ENCODE assay signal across 10 cellular contexts in genomic region chr3:46214751-46215352, GRCh38. TPM values are rescaled to one million over a fixed set of nuclear protein-coding genes. Genes with fewer than 3 reads are reported as not detected.
DNase-seq lines count a peak whose midpoint lies in the region; ATAC-seq and TF ChIP-seq lines count a peak whose summit lies in the region.
"Had no signal": no experiment of that assay in that cellular context is flagged by ENCODE, and none has a peak within 500 bp of the region (broad histone marks: within the 10 kb centered on the region; RNA-seq: fewer than 3 reads in every experiment).

No MANE protein-coding gene starts in this region.

- TF ChIP-seq EP300 in SK-N-SH (IDR thresholded peaks at IDR 0.05; ENCODE audit: borderline replicate concordance in 1 of 2, low read depth in 1 of 2, low read length in 1 of 2) = no peak

- peaks cover 16% of the 10 kb centered on the region for H3K4me1 Mint-ChIP-seq in activated T-helper 2 cell treated with anti-CD3 and anti-CD28 coated beads, Interferon-gamma antibody, Interleukin-2, Interleukin-4, amounts not matched to agents 10 μg/mL and 5 μg/mL and 100 μg/mL, durations not matched to agents 14 hours and 24 hours and 36 hours (ENCODE audit: low read depth)

- H3K4me3 ChIP-seq in SK-N-SH (ENCODE audit: low read depth in 2 of 2, low read length in 1 of 2) (no peak overlapping the region), NB4 (ENCODE audit: low read depth, low read length) (no peak overlapping the region), astrocyte of the spinal cord (ENCODE audit: low read depth, low read length) (no peak overlapping the region)
- H3K4me3 ChIP-seq: BLaER1 had no signal

- H3K9me3 Mint-ChIP-seq in activated T-helper 2 cell treated with anti-CD3 and anti-CD28 coated beads, Interferon-gamma antibody, Interleukin-2, Interleukin-4, amounts not matched to agents 10 μg/mL and 5 μg/mL and 100 μg/mL, durations not matched to agents 14 hours and 24 hours and 36 hours = peaks cover 16% of the 10 kb centered on the region

- H3K9ac ChIP-seq in SK-N-SH = no peak overlapping the region
- H3K9ac ChIP-seq: BLaER1 had no signal

- no peak for ATAC-seq in SK-N-SH treated with all-trans-retinoic acid at 6 μM for 48 hours
- no peak for ATAC-seq in GM19395 (IDR thresholded peaks at IDR 0.05; ENCODE audit: unreplicated experiment)
- ATAC-seq in GM21367 (IDR thresholded peaks at IDR 0.05; ENCODE audit: unreplicated experiment) = no peak

- H3K36me3 ChIP-seq in SK-N-SH (replicated peaks in 1 of 2; ENCODE audit: control insufficient read depth in 1 of 2, insufficient read depth in 2 of 2, low read length in 1 of 2) = no peaks in the 10 kb centered on the region
- H3K36me3 ChIP-seq: BLaER1 had no signal

- H3K27me3 ChIP-seq in SK-N-SH (ENCODE audit: insufficient read depth) = no peaks in the 10 kb centered on the region; the same call in 1 of the 2 replicates
- H3K27me3 ChIP-seq: BLaER1 had no signal

- TF ChIP-seq RAD21 in SK-N-SH (IDR thresholded peaks at IDR 0.05; ENCODE audit: low read length) = peak; percentile 7; the same call in 1 of the 2 replicates

- no peak overlapping the region for H3K27ac Mint-ChIP-seq in activated T-helper 2 cell treated with anti-CD3 and anti-CD28 coated beads, Interferon-gamma antibody, Interleukin-2, Interleukin-4, amounts not matched to agents 10 μg/mL and 5 μg/mL and 100 μg/mL, durations not matched to agents 14 hours and 24 hours and 36 hours

- no peaks in the 10 kb centered on the region for H3K9me3 ChIP-seq in SK-N-SH
- H3K9me3 ChIP-seq: BLaER1 had no signal

- H2AFZ ChIP-seq in SK-N-SH (ENCODE audit: low read depth) = no peak overlapping the region

- peak; percentile 12; the same call in 1 of the 2 replicates for TF ChIP-seq CTCF in SK-N-SH (IDR thresholded peaks at IDR 0.05)
- TF ChIP-seq CTCF in NB4 (IDR thresholded peaks at IDR 0.05; ENCODE audit: low read depth, low read length) = peak; percentile 71
- peak; percentile 29 for TF ChIP-seq CTCF in astrocyte of the spinal cord (IDR thresholded peaks at IDR 0.05; ENCODE audit: low read depth, low read length)

- intact Hi-C loops in activated T-helper 2 cell treated with anti-CD3 and anti-CD28 coated beads, Interferon-gamma antibody, Interleukin-2, Interleukin-4, amounts not matched to agents 10 μg/mL and 5 μg/mL and 100 μg/mL, durations not matched to agents 14 hours and 24 hours and 36 hours (cut with micrococcal nuclease) = loop anchor here (5.0 kb wide), 1 partner anchor 52 kb away; no protein-coding TSS in a partner anchor

- H3K4me2 ChIP-seq in SK-N-SH = no peak overlapping the region
- H3K4me2 ChIP-seq: BLaER1 had no signal

- no peaks in the 10 kb centered on the region for H3K4me1 ChIP-seq in SK-N-SH (ENCODE audit: control insufficient read depth in 1 of 2, insufficient read depth in 2 of 2, low read depth in 1 of 2, low read length in 1 of 2)

- H3F3A ChIP-seq in SK-N-SH (replicated peaks; ENCODE audit: insufficient read depth) = no peaks in the 10 kb centered on the region

- CTCF ChIA-PET in SK-N-SH (lab: Yijun Ruan, JAX) = interaction anchor here (1.0 kb wide), 1 partner anchor 164 kb away, joined by 6 read pairs; no protein-coding TSS in a partner anchor

- peaks cover 54% of the 10 kb centered on the region for H3K27me3 Mint-ChIP-seq in activated T-helper 2 cell treated with anti-CD3 and anti-CD28 coated beads, Interferon-gamma antibody, Interleukin-2, Interleukin-4, amounts not matched to agents 10 μg/mL and 5 μg/mL and 100 μg/mL, durations not matched to agents 14 hours and 24 hours and 36 hours (ENCODE audit: low read depth)

- TF ChIP-seq POLR2A in NB4 (IDR thresholded peaks at IDR 0.05; ENCODE audit: extremely low read depth, insufficient read length) = no peak

- no peaks in the 10 kb centered on the region for H4K20me1 ChIP-seq in SK-N-SH (ENCODE audit: insufficient read depth)
- H4K20me1 ChIP-seq: BLaER1 had no signal

- no peak overlapping the region for H3K4me3 Mint-ChIP-seq in activated T-helper 2 cell treated with anti-CD3 and anti-CD28 coated beads, Interferon-gamma antibody, Interleukin-2, Interleukin-4, amounts not matched to agents 10 μg/mL and 5 μg/mL and 100 μg/mL, durations not matched to agents 14 hours and 24 hours and 36 hours (ENCODE audit: low read depth)

- DNase-seq in SK-N-SH (no peak), NB4 (ENCODE audit: low read depth) (peak; percentile 84), astrocyte of the spinal cord (ENCODE audit: low read depth, low spot score) (no peak), retina (peak; percentile 12)
- DNase-seq in activated T-helper 2 cell treated with anti-CD3 and anti-CD28 coated beads, Interferon-gamma antibody, Interleukin-2, Interleukin-4, amounts not matched to agents 10 μg/mL and 5 μg/mL and 100 μg/mL, durations not matched to agents 14 hours and 24 hours and 36 hours (ENCODE audit: low spot score) = no peak

- H3K36me3 Mint-ChIP-seq in activated T-helper 2 cell treated with anti-CD3 and anti-CD28 coated beads, Interferon-gamma antibody, Interleukin-2, Interleukin-4, amounts not matched to agents 10 μg/mL and 5 μg/mL and 100 μg/mL, durations not matched to agents 14 hours and 24 hours and 36 hours (ENCODE audit: low read depth) = no peaks in the 10 kb centered on the region

- POLR2A ChIA-PET in SK-N-SH (lab: Yijun Ruan, JAX) = no interaction called here

- in situ Hi-C loops in astrocyte of the spinal cord (cut with HindIII; ENCODE audit: low sequenced_read_pairs) = no loop called here

- WGBS in SK-N-SH (ENCODE audit: low lambda C conversion rate) = 0% methylated on average over 1 of the region's 1 CpG

- no peaks in the 10 kb centered on the region for H3K9me2 ChIP-seq in SK-N-SH

- no peak overlapping the region for H3K27ac ChIP-seq in SK-N-SH (ENCODE audit: low read depth in 2 of 2, low read length in 1 of 2)
- H3K27ac ChIP-seq: BLaER1 had no signal

- no peaks in the 10 kb centered on the region for H3K79me2 ChIP-seq in SK-N-SH (ENCODE audit: insufficient read depth)

TF ChIP-seq in SK-N-SH, 30 proteins besides CTCF, POLR2A, EP300 and RAD21 (continues in another document):
- TF ChIP-seq TCF12 (IDR thresholded peaks at IDR 0.05) = no peak
- TF ChIP-seq SIN3A (IDR thresholded peaks at IDR 0.05; ENCODE audit: borderline replicate concordance, low read depth, low read length) = no peak

TF ChIP-seq in SK-N-SH treated with all-trans-retinoic acid at 6 μM for 48 hours, 23 proteins besides CTCF, POLR2A, EP300 and RAD21:
- TF ChIP-seq PPARA (CRISPR knock-in tag; IDR thresholded peaks at IDR 0.05; ENCODE audit: borderline replicate concordance) (no peak), ZC3H10 (CRISPR knock-in tag; IDR thresholded peaks at IDR 0.05) (no peak), ZNF70 (CRISPR knock-in tag; IDR thresholded peaks at IDR 0.05) (no peak), ZNF565 (CRISPR knock-in tag; conservative IDR thresholded peaks at IDR 0.05; ENCODE audit: low read depth) (no peak), ZFP30 (CRISPR knock-in tag; IDR thresholded peaks at IDR 0.05) (no peak), GLIS3 (CRISPR knock-in tag; IDR thresholded peaks at IDR 0.05) (no peak)

RNA-seq across cellular contexts. Expression of gene CCR1, which starts 6.7 kb away (rescaled TPM):
- polyA plus RNA-seq in SK-N-SH (2012; rRNA removed) = not detected in 2 replicates
- not detected in 2 replicates for polyA plus RNA-seq in SK-N-SH (2012; cell fraction: cytosol; rRNA removed)
- not detected in 2 replicates for polyA plus RNA-seq in SK-N-SH (2012; cell fraction: nucleus; rRNA removed)
- total RNA-seq in activated T-helper 2 cell treated with anti-CD3 and anti-CD28 coated beads, Interferon-gamma antibody, Interleukin-2, Interleukin-4, amounts not matched to agents 10 μg/mL and 5 μg/mL and 100 μg/mL, durations not matched to agents 14 hours and 24 hours and 36 hours = 0.41 and 0.51 TPM in 2 replicates
- total RNA-seq: endothelial cell of umbilical vein had no signal
- polyA plus RNA-seq: endothelial cell of umbilical vein had no signal

RNA-seq across cellular contexts. Expression of gene CCR3, which starts 27.4 kb away (rescaled TPM):
- polyA plus RNA-seq in SK-N-SH (2012; rRNA removed) = not detected in 2 replicates
- not detected in 2 replicates for polyA plus RNA-seq in SK-N-SH (2012; cell fraction: cytosol; rRNA removed)
- not detected in 2 replicates for polyA plus RNA-seq in SK-N-SH (2012; cell fraction: nucleus; rRNA removed)
- not detected in 2 replicates for total RNA-seq in activated T-helper 2 cell treated with anti-CD3 and anti-CD28 coated beads, Interferon-gamma antibody, Interleukin-2, Interleukin-4, amounts not matched to agents 10 μg/mL and 5 μg/mL and 100 μg/mL, durations not matched to agents 14 hours and 24 hours and 36 hours
- total RNA-seq: endothelial cell of umbilical vein had no signal
- polyA plus RNA-seq: endothelial cell of umbilical vein had no signal

Comparison
In these comparisons a context has a peak if more than half of its experiments do, and no peak if none do; other contexts are left out.
1. DNase-seq: peak in NB4 (single experiment) and retina (single experiment); none in SK-N-SH (single experiment), astrocyte of the spinal cord (single experiment) and activated T-helper 2 cell treated with anti-CD3 and anti-CD28 coated beads, Interferon-gamma antibody, Interleukin-2, Interleukin-4, amounts not matched to agents 10 μg/mL and 5 μg/mL and 100 μg/mL, durations not matched to agents 14 hours and 24 hours and 36 hours (single experiment).
2. CTCF ChIP-seq: peak in every context shown above with its lines; median percentile 71 in NB4; 29 in astrocyte of the spinal cord; 12 in SK-N-SH.